8 cellular contexts compared by ENCODE assay signal in genomic region chr1:8848663-8849386, GRCh38. TPM values are rescaled to one million over a fixed set of nuclear protein-coding genes. Genes with fewer than 3 reads are reported as not detected.
DNase-seq lines count a peak whose midpoint lies in the region; ATAC-seq and TF ChIP-seq lines count a peak whose summit lies in the region.

No MANE protein-coding gene starts in this region.

- TF ChIP-seq CTCF in AG04450 (IDR thresholded peaks at IDR 0.05; ENCODE audit: low read depth, low read length) (peak; percentile 96), left ventricle myocardium inferior (IDR thresholded peaks at IDR 0.05; ENCODE audit: borderline replicate concordance) (peak; percentile 93), vagina (IDR thresholded peaks at IDR 0.05) (peak; percentile 85 to 92 (median 85))

- H3K27ac Mint-ChIP-seq in T-helper 17 cell = no peak overlapping the region

- POLR2A ChIA-PET in AG04450 (lab: Yijun Ruan, JAX) = interaction anchor here (0.6 to 2.2 kb wide), 8 partner anchors 9 to 371 kb away, joined by 3 to 25 read pairs (median 5); partner anchors contain the start of genes ENO1 and RERE

- intact Hi-C loops in left ventricle myocardium inferior (cut with micrococcal nuclease) (no loop called here), vagina (cut with DNase I) (loop anchor here (10.0 kb wide), 1 partner anchor 284 kb away; no protein-coding TSS in a partner anchor)

- no peak overlapping the region for H3K4me3 ChIP-seq in AG04450 (ENCODE audit: low read depth, low read length)
- peak overlapping the region; percentile 10 for H3K4me3 ChIP-seq in left ventricle myocardium inferior
- H3K4me3 ChIP-seq in vagina = no peak overlapping the region

- H3K4me3 Mint-ChIP-seq in T-helper 17 cell = no peak overlapping the region

- H3K4me1 ChIP-seq in left ventricle myocardium inferior = peaks cover 32% of the 10 kb centered on the region
- peaks cover 18% of the 10 kb centered on the region for H3K4me1 ChIP-seq in vagina

- H3K27me3 ChIP-seq in AG04450 (ENCODE audit: control insufficient read depth, insufficient read depth, low read length) (peaks cover 11% of the 10 kb centered on the region), left ventricle myocardium inferior (ENCODE audit: low read depth) (no peaks in the 10 kb centered on the region), vagina (no peaks in the 10 kb centered on the region)

- H3K9me3 ChIP-seq in AG04450 (ENCODE audit: control insufficient read depth, insufficient read depth, low read length) (no peaks in the 10 kb centered on the region; the same call in 1 of the 2 replicates), T-helper 17 cell (ENCODE audit: control insufficient read depth, low read length, poor library complexity, severe bottlenecking) (no peaks in the 10 kb centered on the region), left ventricle myocardium inferior (replicated peaks) (no peaks in the 10 kb centered on the region), vagina (no peaks in the 10 kb centered on the region)

- CTCF ChIA-PET in AG04450 (lab: Charles Lee) = interaction anchor here (0.5 to 5.1 kb wide), 83 partner anchors 10 to 1573 kb away, joined by 3 to 82 read pairs (median 4); no protein-coding TSS in a partner anchor

- H3K4me1 Mint-ChIP-seq in T-helper 17 cell = no peaks in the 10 kb centered on the region

- peaks cover under 1% of the 10 kb centered on the region for H3K36me3 Mint-ChIP-seq in T-helper 17 cell (ENCODE audit: low read depth)

- H3K27ac ChIP-seq in AG04450 (ENCODE audit: low read depth, low read length) (no peak overlapping the region), left ventricle myocardium inferior (replicated peaks) (peak overlapping the region; percentile 64), vagina (no peak overlapping the region)

- peak; percentile 90 for ATAC-seq in T-helper 17 cell

- DNase-seq in AG04450 (ENCODE audit: low read depth, low spot score) = peak; percentile 89
- DNase-seq in GM19240 (ENCODE audit: insufficient read length, low spot score) = peak; percentile 75
- peak; percentile 74 to 94 (median 89) for DNase-seq in NCI-H1417 (lab: John Stamatoyannopoulos, UW)
- peak; percentile 51 to 75 (median 66) for DNase-seq in T-helper 17 cell
- DNase-seq in amniotic stem cell (lab: John Stamatoyannopoulos, UW) = peak; percentile 74
- DNase-seq in left ventricle myocardium inferior = peak; percentile 92
- peak; percentile 88 for DNase-seq in renal cortical epithelial cell (ENCODE audit: low read depth)
- DNase-seq in vagina (ENCODE audit: extremely low spot score in 2 of 2) = no peak

- H3K27me3 Mint-ChIP-seq in T-helper 17 cell = no peaks in the 10 kb centered on the region

- H3K36me3 ChIP-seq in left ventricle myocardium inferior = no peaks in the 10 kb centered on the region
- H3K36me3 ChIP-seq in vagina = no peaks in the 10 kb centered on the region

- TF ChIP-seq POLR2A in vagina (IDR thresholded peaks at IDR 0.05) = no peak

RNA-seq across cellular contexts. Expression of gene ENO1, which starts 29.7 kb away (rescaled TPM):
- polyA plus RNA-seq in AG04450 (2011; rRNA removed) = 1,423 and 1,563 TPM in 2 replicates
- 1,479 and 1,712 TPM in 2 replicates for polyA minus RNA-seq in AG04450 (2011; rRNA and poly(A)+ RNA removed)
- total RNA-seq in T-helper 17 cell (100 to 1,000 TPM; 322 to 380 TPM), left ventricle myocardium inferior (124 TPM), renal cortical epithelial cell (2,797 and 3,316 TPM in 2 replicates), vagina (558 TPM)

RNA-seq across cellular contexts. Expression of gene RERE, which starts 31.4 kb away (rescaled TPM):
- 14.3 and 20.6 TPM in 2 replicates for polyA plus RNA-seq in AG04450 (2011; rRNA removed)
- polyA minus RNA-seq in AG04450 (2011; rRNA and poly(A)+ RNA removed) = 92.5 and 93.5 TPM in 2 replicates
- 100 to 1,000 TPM; 102 to 108 TPM for total RNA-seq in T-helper 17 cell
- total RNA-seq in left ventricle myocardium inferior = 141 TPM
- 8.2 and 57.8 TPM in 2 replicates for total RNA-seq in renal cortical epithelial cell
- 80.3 TPM for total RNA-seq in vagina

Comparison
In these comparisons a context has a peak if more than half of its experiments do, and no peak if none do; other contexts are left out.
1. DNase-seq: peak in AG04450 (single experiment), GM19240 (single experiment), NCI-H1417 (3 of 3), T-helper 17 cell (3 of 3), amniotic stem cell (single experiment), left ventricle myocardium inferior (single experiment) and renal cortical epithelial cell (single experiment); none in vagina (0 of 2).
2. Peak in every context shown above with its lines, with median percentiles within 50 percentile points of each other: CTCF ChIP-seq.